8 cellular contexts compared by ENCODE assay signal in the genomic region with DNA sequence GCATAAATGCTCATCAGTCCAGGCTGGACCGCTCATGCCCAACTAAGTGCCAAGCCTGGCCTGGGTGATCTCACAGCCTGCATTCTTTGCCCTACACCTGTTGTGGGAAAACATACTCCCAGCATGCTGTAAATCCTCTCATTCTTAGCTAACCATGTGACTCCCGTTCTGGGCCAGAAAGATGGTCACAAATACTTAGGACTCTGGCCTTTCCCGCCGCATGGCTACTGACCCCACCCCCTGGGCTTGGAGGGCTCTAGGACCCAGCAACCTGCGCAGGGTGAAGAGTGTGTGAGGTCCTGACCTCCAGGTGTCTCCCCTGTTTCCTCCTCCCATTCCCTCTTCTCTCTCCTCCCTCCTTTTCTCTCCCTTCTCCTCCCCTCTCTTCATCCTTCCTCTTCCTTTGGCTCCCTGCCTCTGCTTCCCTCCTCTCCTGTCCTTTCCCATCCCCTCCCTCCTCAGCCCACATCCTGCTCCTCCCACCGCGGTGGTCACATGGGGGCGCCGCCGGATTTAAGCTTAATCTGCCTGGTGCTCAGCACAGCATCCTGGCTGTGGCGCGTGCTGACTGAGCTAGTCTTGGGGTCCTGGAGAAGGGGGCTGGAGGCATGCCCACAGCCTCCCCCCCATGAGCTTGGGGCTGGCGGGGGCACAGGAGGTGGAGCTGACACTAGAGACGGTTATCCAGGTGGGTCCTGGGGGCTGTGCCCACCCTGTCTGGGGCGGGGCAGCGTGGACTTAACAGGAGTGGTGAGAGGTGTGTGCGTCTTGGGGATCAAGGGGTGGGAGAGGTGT. TPM values are rescaled to one million over a fixed set of nuclear protein-coding genes. Genes with fewer than 3 reads are reported as not detected.
DNase-seq lines count a peak whose midpoint lies in the region; ATAC-seq and TF ChIP-seq lines count a peak whose summit lies in the region.

A gene with protein sequence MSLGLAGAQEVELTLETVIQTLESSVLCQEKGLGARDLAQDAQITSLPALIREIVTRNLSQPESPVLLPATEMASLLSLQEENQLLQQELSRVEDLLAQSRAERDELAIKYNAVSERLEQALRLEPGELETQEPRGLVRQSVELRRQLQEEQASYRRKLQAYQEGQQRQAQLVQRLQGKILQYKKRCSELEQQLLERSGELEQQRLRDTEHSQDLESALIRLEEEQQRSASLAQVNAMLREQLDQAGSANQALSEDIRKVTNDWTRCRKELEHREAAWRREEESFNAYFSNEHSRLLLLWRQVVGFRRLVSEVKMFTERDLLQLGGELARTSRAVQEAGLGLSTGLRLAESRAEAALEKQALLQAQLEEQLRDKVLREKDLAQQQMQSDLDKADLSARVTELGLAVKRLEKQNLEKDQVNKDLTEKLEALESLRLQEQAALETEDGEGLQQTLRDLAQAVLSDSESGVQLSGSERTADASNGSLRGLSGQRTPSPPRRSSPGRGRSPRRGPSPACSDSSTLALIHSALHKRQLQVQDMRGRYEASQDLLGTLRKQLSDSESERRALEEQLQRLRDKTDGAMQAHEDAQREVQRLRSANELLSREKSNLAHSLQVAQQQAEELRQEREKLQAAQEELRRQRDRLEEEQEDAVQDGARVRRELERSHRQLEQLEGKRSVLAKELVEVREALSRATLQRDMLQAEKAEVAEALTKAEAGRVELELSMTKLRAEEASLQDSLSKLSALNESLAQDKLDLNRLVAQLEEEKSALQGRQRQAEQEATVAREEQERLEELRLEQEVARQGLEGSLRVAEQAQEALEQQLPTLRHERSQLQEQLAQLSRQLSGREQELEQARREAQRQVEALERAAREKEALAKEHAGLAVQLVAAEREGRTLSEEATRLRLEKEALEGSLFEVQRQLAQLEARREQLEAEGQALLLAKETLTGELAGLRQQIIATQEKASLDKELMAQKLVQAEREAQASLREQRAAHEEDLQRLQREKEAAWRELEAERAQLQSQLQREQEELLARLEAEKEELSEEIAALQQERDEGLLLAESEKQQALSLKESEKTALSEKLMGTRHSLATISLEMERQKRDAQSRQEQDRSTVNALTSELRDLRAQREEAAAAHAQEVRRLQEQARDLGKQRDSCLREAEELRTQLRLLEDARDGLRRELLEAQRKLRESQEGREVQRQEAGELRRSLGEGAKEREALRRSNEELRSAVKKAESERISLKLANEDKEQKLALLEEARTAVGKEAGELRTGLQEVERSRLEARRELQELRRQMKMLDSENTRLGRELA (N-terminal part only) (plus strand): TSS at position 541 of the 795 bp plus-strand sequence. CDS start 88 bp downstream, at position 629.

- H3K27ac ChIP-seq in ovary, result no peak within 1 kb of the TSS

- H3K4me3 ChIP-seq in ovary, result no peak within 1 kb of the TSS

- WGBS in ovary, 3 donors, result 12 to 22% (median 15%) methylated on average over 17 of the region's 17 CpGs

- H3K27me3 ChIP-seq in ovary, result no peaks in the 10 kb centered on the region

- no peaks in the 10 kb centered on the region for H3K36me3 ChIP-seq in ovary

- H3K9me3 ChIP-seq in ovary, result no peaks in the 10 kb centered on the region

- DNase-seq in ELR (ENCODE audit: low read depth) (peak; percentile 42), NCI-H2171 (lab: John Stamatoyannopoulos, UW) (peak; percentile 32), head of caudate nucleus (peak in 29 of 42 donors; percentile 16 to 76 (median 52)), ovary (peak in 1 of 5 donors; percentile 71), putamen (ENCODE audit: low spot score) (no peak)
- peak; percentile 72 to 73 for DNase-seq in activated T-cell treated with anti-CD3 and anti-CD28 coated beads, Interleukin-2, amount 50 U/mL, for 48 hours

- no peak for TF ChIP-seq EP300 in ovary (IDR thresholded peaks at IDR 0.05)

- intact Hi-C loops in head of caudate nucleus (cut with DNase I), result no loop called here
- intact Hi-C loops in ovary (cut with DNase I), result no loop called here

- TF ChIP-seq CTCF in ovary (IDR thresholded peaks at IDR 0.05), result no peak

- ATAC-seq in GM19023 (IDR thresholded peaks at IDR 0.05; ENCODE audit: unreplicated experiment) (no peak), GM18502 (IDR thresholded peaks at IDR 0.05; ENCODE audit: poor library complexity, unreplicated experiment) (no peak)

- H3K4me1 ChIP-seq in ovary (ENCODE audit: insufficient read depth), result no peaks in the 10 kb centered on the region

- no peak for TF ChIP-seq POLR2A in ovary (IDR thresholded peaks at IDR 0.05)

RNA-seq across cellular contexts. Expression of the gene that starts here (rescaled TPM):
- total RNA-seq in ovary, result 10 to 100 TPM; 24.4 to 49.1 (median 33.6) TPM
- polyA plus RNA-seq in ovary, result 10 to 100 TPM in 1 of 2 donors, 1 to 10 TPM in 1; 1.7 to 33.7 TPM
